Comparison of ENCODE assay signal across 1 cellular context in the genomic region with DNA sequence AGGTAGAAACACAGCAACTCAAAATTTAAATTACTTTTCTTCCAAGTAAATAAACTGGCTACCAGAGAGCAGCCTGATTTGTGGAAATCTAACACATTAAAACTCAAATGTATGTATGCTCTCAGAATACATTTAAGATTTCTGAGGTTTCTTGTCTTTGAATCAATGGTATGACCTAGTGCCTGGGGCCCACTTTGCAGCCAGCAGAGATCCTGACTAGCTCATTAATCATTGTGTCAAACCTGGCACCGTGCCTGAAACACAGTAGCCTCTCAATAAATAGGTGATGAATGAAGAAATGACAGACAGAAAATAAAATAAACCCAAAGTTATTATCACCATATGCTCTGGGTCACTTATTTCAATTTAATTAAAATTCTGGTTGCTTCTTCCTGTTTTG.
A peak's percentile ranks its signal among the peaks of the same experiment; 100 is the strongest.
TF ChIP-seq lines count a peak whose summit lies in the region.

No MANE protein-coding gene starts in this region.

TF ChIP-seq in K562, 482 proteins besides CTCF, POLR2A, EP300 and RAD21 (continued from another document):
- TF ChIP-seq, protein P1, sequence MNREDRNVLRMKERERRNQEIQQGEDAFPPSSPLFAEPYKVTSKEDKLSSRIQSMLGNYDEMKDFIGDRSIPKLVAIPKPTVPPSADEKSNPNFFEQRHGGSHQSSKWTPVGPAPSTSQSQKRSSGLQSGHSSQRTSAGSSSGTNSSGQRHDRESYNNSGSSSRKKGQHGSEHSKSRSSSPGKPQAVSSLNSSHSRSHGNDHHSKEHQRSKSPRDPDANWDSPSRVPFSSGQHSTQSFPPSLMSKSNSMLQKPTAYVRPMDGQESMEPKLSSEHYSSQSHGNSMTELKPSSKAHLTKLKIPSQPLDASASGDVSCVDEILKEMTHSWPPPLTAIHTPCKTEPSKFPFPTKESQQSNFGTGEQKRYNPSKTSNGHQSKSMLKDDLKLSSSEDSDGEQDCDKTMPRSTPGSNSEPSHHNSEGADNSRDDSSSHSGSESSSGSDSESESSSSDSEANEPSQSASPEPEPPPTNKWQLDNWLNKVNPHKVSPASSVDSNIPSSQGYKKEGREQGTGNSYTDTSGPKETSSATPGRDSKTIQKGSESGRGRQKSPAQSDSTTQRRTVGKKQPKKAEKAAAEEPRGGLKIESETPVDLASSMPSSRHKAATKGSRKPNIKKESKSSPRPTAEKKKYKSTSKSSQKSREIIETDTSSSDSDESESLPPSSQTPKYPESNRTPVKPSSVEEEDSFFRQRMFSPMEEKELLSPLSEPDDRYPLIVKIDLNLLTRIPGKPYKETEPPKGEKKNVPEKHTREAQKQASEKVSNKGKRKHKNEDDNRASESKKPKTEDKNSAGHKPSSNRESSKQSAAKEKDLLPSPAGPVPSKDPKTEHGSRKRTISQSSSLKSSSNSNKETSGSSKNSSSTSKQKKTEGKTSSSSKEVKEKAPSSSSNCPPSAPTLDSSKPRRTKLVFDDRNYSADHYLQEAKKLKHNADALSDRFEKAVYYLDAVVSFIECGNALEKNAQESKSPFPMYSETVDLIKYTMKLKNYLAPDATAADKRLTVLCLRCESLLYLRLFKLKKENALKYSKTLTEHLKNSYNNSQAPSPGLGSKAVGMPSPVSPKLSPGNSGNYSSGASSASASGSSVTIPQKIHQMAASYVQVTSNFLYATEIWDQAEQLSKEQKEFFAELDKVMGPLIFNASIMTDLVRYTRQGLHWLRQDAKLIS (CRISPR knock-in tag; IDR thresholded peaks at IDR 0.05), result no peak
- TF ChIP-seq, protein P2, sequence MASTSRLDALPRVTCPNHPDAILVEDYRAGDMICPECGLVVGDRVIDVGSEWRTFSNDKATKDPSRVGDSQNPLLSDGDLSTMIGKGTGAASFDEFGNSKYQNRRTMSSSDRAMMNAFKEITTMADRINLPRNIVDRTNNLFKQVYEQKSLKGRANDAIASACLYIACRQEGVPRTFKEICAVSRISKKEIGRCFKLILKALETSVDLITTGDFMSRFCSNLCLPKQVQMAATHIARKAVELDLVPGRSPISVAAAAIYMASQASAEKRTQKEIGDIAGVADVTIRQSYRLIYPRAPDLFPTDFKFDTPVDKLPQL (IDR thresholded peaks at IDR 0.05; ENCODE audit: extremely low read depth, insufficient read length), result no peak
- no peak for TF ChIP-seq XRCC5 (IDR thresholded peaks at IDR 0.05; ENCODE audit: low read depth, low read length)
- TF ChIP-seq ETV1 (tag; conservative IDR thresholded peaks at IDR 0.05; ENCODE audit: low read depth), result no peak
- TF ChIP-seq PURB (CRISPR knock-in tag; IDR thresholded peaks at IDR 0.05; ENCODE audit: low read depth), result no peak
- TF ChIP-seq, protein P3, sequence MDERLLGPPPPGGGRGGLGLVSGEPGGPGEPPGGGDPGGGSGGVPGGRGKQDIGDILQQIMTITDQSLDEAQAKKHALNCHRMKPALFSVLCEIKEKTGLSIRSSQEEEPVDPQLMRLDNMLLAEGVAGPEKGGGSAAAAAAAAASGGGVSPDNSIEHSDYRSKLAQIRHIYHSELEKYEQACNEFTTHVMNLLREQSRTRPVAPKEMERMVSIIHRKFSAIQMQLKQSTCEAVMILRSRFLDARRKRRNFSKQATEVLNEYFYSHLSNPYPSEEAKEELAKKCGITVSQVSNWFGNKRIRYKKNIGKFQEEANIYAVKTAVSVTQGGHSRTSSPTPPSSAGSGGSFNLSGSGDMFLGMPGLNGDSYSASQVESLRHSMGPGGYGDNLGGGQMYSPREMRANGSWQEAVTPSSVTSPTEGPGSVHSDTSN (CRISPR knock-in tag; IDR thresholded peaks at IDR 0.05; ENCODE audit: low read depth), result no peak
- TF ChIP-seq, protein P3 (tag; conservative IDR thresholded peaks at IDR 0.05; ENCODE audit: low read depth), result peak; percentile 96
- TF ChIP-seq, protein P4, sequence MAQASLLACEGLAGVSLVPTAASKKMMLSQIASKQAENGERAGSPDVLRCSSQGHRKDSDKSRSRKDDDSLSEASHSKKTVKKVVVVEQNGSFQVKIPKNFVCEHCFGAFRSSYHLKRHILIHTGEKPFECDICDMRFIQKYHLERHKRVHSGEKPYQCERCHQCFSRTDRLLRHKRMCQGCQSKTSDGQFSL (CRISPR knock-in tag; IDR thresholded peaks at IDR 0.05), result no peak
- TF ChIP-seq, protein P4 (tag; IDR thresholded peaks at IDR 0.05), result no peak
- TF ChIP-seq ZNF274 (IDR thresholded peaks at IDR 0.05; ENCODE audit: borderline replicate concordance, low read depth, low read length), result no peak
- no peak for TF ChIP-seq GABPA (tag; conservative IDR thresholded peaks at IDR 0.05; ENCODE audit: low read depth)
- no peak for TF ChIP-seq POLR2AphosphoS2 (IDR thresholded peaks at IDR 0.05; ENCODE audit: low read length)
- no peak for TF ChIP-seq SOX6 (IDR thresholded peaks at IDR 0.05)
- no peak for TF ChIP-seq ZNF551 (CRISPR knock-in tag; IDR thresholded peaks at IDR 0.05)
